27 cellular contexts compared by ENCODE assay signal in genomic region chr15:85564686-85565085, GRCh38.
DNase-seq lines count a peak whose midpoint lies in the region; ATAC-seq, FAIRE-seq and TF ChIP-seq lines count a peak whose summit lies in the region.
"Had no signal": no experiment of that assay in that cellular context is flagged by ENCODE, and none has a peak within 500 bp of the region (broad histone marks: within the 10 kb centered on the region; RNA-seq: fewer than 3 reads in every experiment).

No MANE protein-coding gene starts in this region.

- peaks cover 5 to 9% of the 10 kb centered on the region in 2 donors for H3K4me1 Mint-ChIP-seq in effector memory CD8-positive, alpha-beta T cell (ENCODE audit: low read depth in 2 of 2)
- H3K4me1 Mint-ChIP-seq in memory B cell = peaks cover 21% of the 10 kb centered on the region

- H3K9me3 Mint-ChIP-seq in effector memory CD8-positive, alpha-beta T cell = no peaks in the 10 kb centered on the region
- peaks cover 2% of the 10 kb centered on the region for H3K9me3 Mint-ChIP-seq in memory B cell
- H3K9me3 Mint-ChIP-seq: T-helper 1 cell treated with Interleukin-12 subunit alpha and Interleukin-12 subunit beta and Interleukin-4 antibody, amounts not matched to agents 30 μg/mL and 1 μg/mL, for 36 hours had no signal

- H3K9ac ChIP-seq in HepG2 (ENCODE audit: insufficient read depth, low read depth, low read length) = no peak overlapping the region

- peak overlapping the region; percentile 33 to 52 for H3K27ac Mint-ChIP-seq in effector memory CD8-positive, alpha-beta T cell
- peak overlapping the region; percentile 28 for H3K27ac Mint-ChIP-seq in memory B cell
- H3K27ac Mint-ChIP-seq: B cell; T-helper 1 cell treated with Interleukin-12 subunit alpha and Interleukin-12 subunit beta and Interleukin-4 antibody, amounts not matched to agents 30 μg/mL and 1 μg/mL, for 36 hours had no signal

- POLR2A ChIA-PET in HepG2 (lab: Yijun Ruan, JAX) = no interaction called here

- peak in 3 of 4 donors; percentile 16 to 44 (median 25) for ATAC-seq in right lobe of liver
- no peak for ATAC-seq in HepG2
- ATAC-seq in effector memory CD8-positive, alpha-beta T cell (replicated peaks) = no peak
- ATAC-seq in memory B cell (ENCODE audit: low read depth) = no peak
- no peak for ATAC-seq in HG02885 (IDR thresholded peaks at IDR 0.05; ENCODE audit: poor library complexity, unreplicated experiment)
- ATAC-seq: K562; psoas muscle; stimulated activated naive CD8-positive, alpha-beta T cell treated with anti-CD3 and anti-CD28 coated beads, Interleukin-15, amount 100 ng/mL, for 72 hours had no signal

- TF ChIP-seq POLR2A in right lobe of liver (IDR thresholded peaks at IDR 0.05) = no peak
- no peak for TF ChIP-seq POLR2A in HepG2 (IDR thresholded peaks at IDR 0.05; ENCODE audit: insufficient read depth in 1 of 2, low read depth in 2 of 2, low read length in 2 of 2)

- no peak overlapping the region for H2AFZ ChIP-seq in HepG2 (ENCODE audit: low read length)

- DNase-seq in right lobe of liver = no peak
- DNase-seq in HepG2 (ENCODE audit: low spot score) = no peak
- no peak for DNase-seq in effector memory CD8-positive, alpha-beta T cell
- no peak for DNase-seq in memory B cell (ENCODE audit: low spot score in 2 of 2)
- DNase-seq in islet precursor cell = no peak
- no peak for DNase-seq in NCI-H446 treated with DMSO at 0.1 percent for 48 hours (lab: John Stamatoyannopoulos, UW)
- DNase-seq in NCI-H1092 (lab: John Stamatoyannopoulos, UW) = no peak
- DNase-seq: activated CD4-positive, alpha-beta T cell treated with anti-CD3 and anti-CD28 coated beads for 4 hours; activated CD8-positive, alpha-beta memory T cell treated with anti-CD3 and anti-CD28 coated beads for 24 hours; activated gamma-delta T cell; cerebellar nuclear complex; DND-41; mesendoderm; NCI-H1105 treated with DMSO at 0.1 percent for 48 hours; NCI-H2029 treated with DMSO at 0.1 percent for 48 hours; NCI-H226; NCI-H748 treated with DMSO at 0.1 percent for 48 hours; psoas muscle; stimulated activated naive CD8-positive, alpha-beta T cell treated with anti-CD3 and anti-CD28 coated beads, Interleukin-15, amount 100 ng/mL, for 72 hours; tibial artery had no signal

- no peak for FAIRE-seq in HepG2 (lab: Jason Lieb, UNC)
- FAIRE-seq: GM18507, H54, K562 had no signal

- H3K27me3 ChIP-seq in right lobe of liver (no peaks in the 10 kb centered on the region), HepG2 (ENCODE audit: control insufficient read depth in 1 of 2, insufficient read depth in 2 of 2, low read length in 2 of 2) (no peaks in the 10 kb centered on the region; a peak in 1 of 5 replicates)
- H3K27me3 ChIP-seq: tibial artery had no signal

- H3K4me2 ChIP-seq in HepG2 (ENCODE audit: low read depth, low read length) = no peak overlapping the region

- no peaks in the 10 kb centered on the region for H4K20me1 ChIP-seq in HepG2 (ENCODE audit: insufficient read depth, low read length)

- 28% methylated on average over 2 of the region's 2 CpGs for WGBS in right lobe of liver (ENCODE audit: insufficient coverage, low coverage, low lambda C conversion rate, missing lambda C conversion rate)
- 71% methylated on average over 2 of the region's 2 CpGs for WGBS in HepG2 (ENCODE audit: low lambda C conversion rate)

- H3K9me3 ChIP-seq in right lobe of liver (no peaks in the 10 kb centered on the region), HepG2 (ENCODE audit: low read length) (no peaks in the 10 kb centered on the region)
- H3K9me3 ChIP-seq: psoas muscle, tibial artery had no signal

- H3K27ac ChIP-seq in right lobe of liver = no peak overlapping the region
- H3K27ac ChIP-seq in HepG2 (ENCODE audit: extremely low read length, insufficient read depth, low read length) = no peak overlapping the region
- H3K27ac ChIP-seq: epithelial cell of prostate, psoas muscle, tibial artery had no signal

- H3K36me3 Mint-ChIP-seq in effector memory CD8-positive, alpha-beta T cell (ENCODE audit: insufficient read depth) = peaks cover 11% of the 10 kb centered on the region
- peaks cover 11% of the 10 kb centered on the region for H3K36me3 Mint-ChIP-seq in memory B cell

- intact Hi-C loops in right lobe of liver (cut with DNase I) (no loop called here), HepG2 (cut with micrococcal nuclease; ENCODE audit: unreplicated experiment) (no loop called here)

- TF ChIP-seq EP300 in HepG2 (IDR thresholded peaks at IDR 0.05; ENCODE audit: low read depth in 2 of 2, low read length in 2 of 2) (no peak), HepG2 (CRISPR knock-in tag; IDR thresholded peaks at IDR 0.05; ENCODE audit: borderline replicate concordance) (no peak)

- CTCF ChIA-PET in HepG2 (lab: Yijun Ruan, JAX; ENCODE audit: low intra/inter-chr PET ratio, low total read pairs) = no interaction called here

- in situ Hi-C loops in HepG2 (cut with HindIII; ENCODE audit: extremely low pct_ligation_motif_present, low pct_unique_long_range_greater_than_20kb) = no loop called here

- TF ChIP-seq CTCF in right lobe of liver (IDR thresholded peaks at IDR 0.05) (no peak), HepG2 (CRISPR knock-in tag; IDR thresholded peaks at IDR 0.05) (no peak)

- no peaks in the 10 kb centered on the region for H3K79me2 ChIP-seq in HepG2 (ENCODE audit: insufficient read depth, low read length)

- BruUV-seq in HepG2 (replicated peaks; lab: Mats Ljungman, UMichigan) = no TSS peak

- H3K4me3 ChIP-seq in right lobe of liver (no peak overlapping the region), HepG2 (replicated peaks in 1 of 3; ENCODE audit: insufficient read depth in 1 of 3, low read depth in 2 of 3, low read length in 3 of 3) (no peak overlapping the region)
- H3K4me3 ChIP-seq: K562, psoas muscle, tibial artery had no signal

- no peaks in the 10 kb centered on the region for H3K36me3 ChIP-seq in right lobe of liver
- H3K36me3 ChIP-seq in HepG2 (replicated peaks in 1 of 2; ENCODE audit: control insufficient read depth in 1 of 2, insufficient read depth in 2 of 2, low read length in 2 of 2) = no peaks in the 10 kb centered on the region
- H3K36me3 ChIP-seq: tibial artery had no signal

- TF ChIP-seq RAD21 in HepG2 (CRISPR knock-in tag; IDR thresholded peaks at IDR 0.05) = no peak

- H3K27me3 Mint-ChIP-seq in effector memory CD8-positive, alpha-beta T cell = no peaks in the 10 kb centered on the region
- H3K27me3 Mint-ChIP-seq in memory B cell = no peaks in the 10 kb centered on the region
- H3K27me3 Mint-ChIP-seq: B cell; stimulated activated naive CD8-positive, alpha-beta T cell treated with anti-CD3 and anti-CD28 coated beads, Interleukin-15, amount 100 ng/mL, for 72 hours had no signal

- H3K4me1 ChIP-seq in right lobe of liver = peaks cover 0 to 15% (median 0%) of the 10 kb centered on the region in 4 donors
- peaks cover 12% of the 10 kb centered on the region for H3K4me1 ChIP-seq in HepG2 (ENCODE audit: insufficient read depth, low read length)
- H3K4me1 ChIP-seq: psoas muscle had no signal

- no peak overlapping the region for H3K4me3 Mint-ChIP-seq in effector memory CD8-positive, alpha-beta T cell
- no peak overlapping the region for H3K4me3 Mint-ChIP-seq in memory B cell
- H3K4me3 Mint-ChIP-seq: B cell; stimulated activated naive CD8-positive, alpha-beta T cell treated with anti-CD3 and anti-CD28 coated beads, Interleukin-15, amount 100 ng/mL, for 72 hours; T-helper 1 cell treated with Interleukin-12 subunit alpha and Interleukin-12 subunit beta and Interleukin-4 antibody, amounts not matched to agents 30 μg/mL and 1 μg/mL, for 36 hours had no signal

TF ChIP-seq in HepG2, 621 proteins besides CTCF, POLR2A, EP300 and RAD21:
- TF ChIP-seq MAX (IDR thresholded peaks at IDR 0.05) (no peak), SUZ12 (IDR thresholded peaks at IDR 0.05; ENCODE audit: low read depth, low read length) (no peak), HIC2 (CRISPR knock-in tag; IDR thresholded peaks at IDR 0.05; ENCODE audit: low read depth) (no peak), ZNF784 (CRISPR knock-in tag; IDR thresholded peaks at IDR 0.05; ENCODE audit: borderline replicate concordance) (no peak), RAD51 (IDR thresholded peaks at IDR 0.05; ENCODE audit: borderline replicate concordance) (no peak), SALL2 (CRISPR knock-in tag; IDR thresholded peaks at IDR 0.05) (no peak), FOXK2 (IDR thresholded peaks at IDR 0.05) (no peak), NPAS2 (CRISPR knock-in tag; IDR thresholded peaks at IDR 0.05; ENCODE audit: borderline replicate concordance) (no peak), SKI (IDR thresholded peaks at IDR 0.05; ENCODE audit: partially characterized antibody) (no peak), THYN1 (CRISPR knock-in tag; IDR thresholded peaks at IDR 0.05; ENCODE audit: borderline replicate concordance, low read depth) (no peak)
TF ChIP-seq in HepG2: peak in this region for 0.

Comparison
In these comparisons a context has a peak if more than half of its experiments do, and no peak if none do; other contexts are left out.
1. ATAC-seq: peak in right lobe of liver (3 of 4); none in HepG2 (single experiment), effector memory CD8-positive, alpha-beta T cell (single experiment), memory B cell (single experiment) and HG02885 (single experiment).